8 cellular contexts compared by ENCODE assay signal in the genomic region with DNA sequence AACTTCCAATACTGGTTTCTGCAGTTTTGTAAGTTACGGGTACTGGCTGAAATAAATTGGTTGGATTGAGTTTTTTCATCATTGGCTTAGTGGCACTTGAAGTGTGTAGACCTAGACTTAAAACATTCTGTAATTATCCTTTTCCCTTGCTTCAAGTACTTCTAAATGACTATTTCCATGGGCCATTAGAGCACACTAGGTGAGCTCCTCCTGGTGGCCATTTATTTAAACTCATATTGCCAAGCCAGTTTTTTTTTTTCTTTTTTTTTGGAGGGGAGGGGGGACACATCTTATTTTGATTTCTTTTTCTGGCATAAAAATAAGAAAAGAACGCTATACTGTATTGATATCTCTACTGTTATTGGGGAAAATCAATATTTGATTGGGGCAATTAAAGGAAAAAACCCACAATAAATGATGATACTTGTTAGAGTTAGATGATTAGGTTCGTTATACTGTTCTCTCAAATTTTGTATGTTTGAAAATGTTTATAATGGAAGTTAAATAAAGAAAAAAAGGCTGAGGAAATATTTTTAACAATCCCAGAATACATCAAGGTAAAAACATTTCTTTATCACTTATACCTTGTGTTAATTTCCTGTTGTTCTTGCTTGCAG.
A peak's percentile ranks its signal among the peaks of the same experiment; 100 is the strongest.
DNase-seq lines count a peak whose midpoint lies in the region; ATAC-seq, FAIRE-seq and TF ChIP-seq lines count a peak whose summit lies in the region.

No MANE protein-coding gene starts in this region.

- H3K36me3 ChIP-seq in BJ (ENCODE audit: control insufficient read depth, insufficient read depth, low read length) = no peaks in the 10 kb centered on the region
- H3K36me3 ChIP-seq in astrocyte (ENCODE audit: insufficient read depth, low read length) = no peaks in the 10 kb centered on the region
- peaks cover 2% of the 10 kb centered on the region for H3K36me3 ChIP-seq in kidney epithelial cell (ENCODE audit: control insufficient read depth, insufficient read depth, low read length)

- H3K27me3 Mint-ChIP-seq in astrocyte (ENCODE audit: low read depth, unreplicated experiment) = no peaks in the 10 kb centered on the region

- no peak overlapping the region for H3K27ac Mint-ChIP-seq in astrocyte (ENCODE audit: unreplicated experiment)

- CTCF ChIA-PET in BJ (lab: Yijun Ruan, JAX) = interaction anchor here (0.5 to 4.8 kb wide), 34 partner anchors 9 to 1777 kb away, joined by 3 to 39 read pairs (median 4); partner anchors contain the start of gene PDS5B

- H2AFZ ChIP-seq in astrocyte (ENCODE audit: low read depth, low read length) = no peak overlapping the region

- no peak for DNase-seq in BJ (ENCODE audit: low read depth)
- DNase-seq in NCI-H2171 (lab: John Stamatoyannopoulos, UW) = peak; percentile 0
- DNase-seq in astrocyte (ENCODE audit: low read depth) = peak; percentile 42
- peak; percentile 16 for DNase-seq in kidney epithelial cell (ENCODE audit: low read depth)

- POLR2A ChIA-PET in BJ (lab: Charles Lee) = interaction anchor here (0.6 kb wide), 1 partner anchor 264 kb away, joined by 3 read pairs; no protein-coding TSS in a partner anchor

- H3K4me3 ChIP-seq in BJ (ENCODE audit: low read depth, low read length) = no peak overlapping the region
- H3K4me3 ChIP-seq in astrocyte (ENCODE audit: insufficient read depth, low read depth, low read length) = no peak overlapping the region
- H3K4me3 ChIP-seq in kidney epithelial cell (ENCODE audit: low read depth, low read length) = no peak overlapping the region

- H3K4me1 ChIP-seq in astrocyte (ENCODE audit: insufficient read depth, low read length) = no peaks in the 10 kb centered on the region

- ATAC-seq in GM18517 (IDR thresholded peaks at IDR 0.05; ENCODE audit: unreplicated experiment) (peak; percentile 46), HG03354 (IDR thresholded peaks at IDR 0.05; ENCODE audit: poor library complexity, severe bottlenecking, unreplicated experiment) (no peak), HG03378 (IDR thresholded peaks at IDR 0.05; ENCODE audit: unreplicated experiment) (no peak), HG02981 (IDR thresholded peaks at IDR 0.05; ENCODE audit: unreplicated experiment) (no peak)

- peaks cover 3% of the 10 kb centered on the region for H3K9me3 Mint-ChIP-seq in astrocyte (ENCODE audit: unreplicated experiment)

- no peaks in the 10 kb centered on the region for H4K20me1 ChIP-seq in astrocyte (ENCODE audit: insufficient read depth, low read length)

- peaks cover 11% of the 10 kb centered on the region for H3K36me3 Mint-ChIP-seq in astrocyte (ENCODE audit: low read depth, unreplicated experiment)

- no peaks in the 10 kb centered on the region for H3K9me3 ChIP-seq in astrocyte (ENCODE audit: insufficient read depth, low read depth, low read length)

- H3K79me2 ChIP-seq in astrocyte (ENCODE audit: insufficient read depth, low read length) = no peaks in the 10 kb centered on the region

- peak; percentile 75 for TF ChIP-seq CTCF in BJ (IDR thresholded peaks at IDR 0.05; ENCODE audit: insufficient read depth, low read depth, low read length)
- TF ChIP-seq CTCF in astrocyte (IDR thresholded peaks at IDR 0.05; ENCODE audit: insufficient read depth, low read depth, low read length) = peak; percentile 82
- TF ChIP-seq CTCF in kidney epithelial cell (IDR thresholded peaks at IDR 0.05; ENCODE audit: insufficient read depth, low read length, poor library complexity, severe bottlenecking) = peak; percentile 70

- no peak for FAIRE-seq in astrocyte (lab: Jason Lieb, UNC)

- no peak overlapping the region for H3K4me3 Mint-ChIP-seq in astrocyte (ENCODE audit: unreplicated experiment)

- H3K27me3 ChIP-seq in BJ (ENCODE audit: control insufficient read depth, insufficient read depth, low read length) = no peaks in the 10 kb centered on the region
- H3K27me3 ChIP-seq in astrocyte (ENCODE audit: insufficient read depth, low read length) = no peaks in the 10 kb centered on the region
- H3K27me3 ChIP-seq in kidney epithelial cell (ENCODE audit: control insufficient read depth, insufficient read depth, low read length) = no peaks in the 10 kb centered on the region

- no peaks in the 10 kb centered on the region for H3K4me1 Mint-ChIP-seq in astrocyte (ENCODE audit: low read depth, unreplicated experiment)

- no peak overlapping the region for H3K4me2 ChIP-seq in astrocyte (ENCODE audit: low read length)

- H3K9ac ChIP-seq in astrocyte (ENCODE audit: low read length) = no peak overlapping the region

- no peak overlapping the region for H3K27ac ChIP-seq in astrocyte (ENCODE audit: low read depth, low read length)
